Comparison of ENCODE assay signal across 8 cellular contexts in the genomic region with DNA sequence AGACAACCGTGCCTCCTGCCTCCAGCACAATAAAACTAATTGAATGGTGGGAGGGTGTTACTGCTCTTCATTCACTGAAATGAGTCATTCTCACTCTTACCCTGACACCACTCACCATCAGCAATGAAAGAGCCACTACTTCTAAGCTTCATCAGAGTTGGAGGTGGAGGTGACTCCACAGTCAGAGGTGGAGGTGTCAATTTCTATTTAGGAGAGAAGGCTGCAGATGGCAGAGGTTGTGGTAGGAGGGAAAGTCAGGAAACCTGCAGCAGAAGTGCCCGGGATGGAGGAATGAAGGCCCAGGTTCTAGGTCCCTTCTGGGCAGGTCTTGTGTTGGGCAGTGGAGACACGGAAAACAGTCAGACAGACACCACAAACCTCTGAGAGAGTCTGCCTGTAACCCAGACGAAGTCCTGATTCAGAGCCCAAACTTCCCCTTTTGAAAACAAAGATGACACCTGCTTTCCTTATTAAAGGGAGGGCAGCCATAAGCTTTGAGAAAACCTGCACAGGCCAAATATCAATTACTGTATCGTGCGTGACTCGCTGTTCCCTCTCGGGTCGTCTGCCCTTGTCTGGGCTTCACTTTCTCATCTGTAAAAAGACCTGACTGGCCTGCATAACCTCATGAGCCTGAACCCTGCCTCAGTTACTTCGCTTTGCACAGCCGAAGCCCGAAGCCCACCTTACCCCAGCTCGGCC. TPM values are rescaled to one million over a fixed set of nuclear protein-coding genes. Genes with fewer than 3 reads are reported as not detected.
DNase-seq lines count a peak whose midpoint lies in the region; ATAC-seq and TF ChIP-seq lines count a peak whose summit lies in the region.

No MANE protein-coding gene starts in this region.

- no peak for TF ChIP-seq CTCF in BE2C (IDR thresholded peaks at IDR 0.05; ENCODE audit: low read depth, low read length)
- no peak for TF ChIP-seq CTCF in foreskin fibroblast (IDR thresholded peaks at IDR 0.05; ENCODE audit: low read depth, low read length)
- no peak for TF ChIP-seq CTCF in sigmoid colon (IDR thresholded peaks at IDR 0.05)

- H3K4me1 ChIP-seq in BE2C = no peaks in the 10 kb centered on the region
- peaks cover 0 to 45% (median 37%) of the 10 kb centered on the region in 4 donors for H3K4me1 ChIP-seq in sigmoid colon

- no peak for TF ChIP-seq POLR2A in sigmoid colon (IDR thresholded peaks at IDR 0.05)

- no peak for DNase-seq in BE2C
- peak; percentile 21 for DNase-seq in HT1080 (ENCODE audit: low read depth)
- DNase-seq in activated CD4-positive, alpha-beta T cell treated with anti-CD3 and anti-CD28 coated beads, Interleukin-2, amount 50 U/mL, for 48 hours = peak; percentile 26 to 32
- no peak for DNase-seq in foreskin fibroblast
- DNase-seq in sigmoid colon = no peak
- DNase-seq in DMS114 treated with DMSO at 0.1 percent for 48 hours (lab: John Stamatoyannopoulos, UW; ENCODE audit: unreplicated experiment) = no peak
- DNase-seq in HuH-7 (ENCODE audit: low spot score) = no peak

- H3K9me3 ChIP-seq in BE2C = no peaks in the 10 kb centered on the region
- no peaks in the 10 kb centered on the region for H3K9me3 ChIP-seq in sigmoid colon

- H3K4me3 ChIP-seq in BE2C (ENCODE audit: low read depth, low read length) (peak overlapping the region; percentile 81), foreskin fibroblast (ENCODE audit: low read depth in 1 of 2, low read length in 2 of 2) (peak overlapping the region; percentile 85 to 93), sigmoid colon (peak overlapping the region; percentile 74 to 96 (median 86))

- H3K36me3 ChIP-seq in BE2C (no peaks in the 10 kb centered on the region), sigmoid colon (no peaks in the 10 kb centered on the region)

- H3K27ac ChIP-seq in sigmoid colon = peak overlapping the region; percentile 84 to 91 (median 89)

- H3K27me3 ChIP-seq in BE2C = no peaks in the 10 kb centered on the region
- H3K27me3 ChIP-seq in sigmoid colon = no peaks in the 10 kb centered on the region

- WGBS in sigmoid colon, 2 donors = 1 to 4% methylated on average over 13 of the region's 13 CpGs

- ATAC-seq in HG02588 (IDR thresholded peaks at IDR 0.05; ENCODE audit: unreplicated experiment) = no peak

- TF ChIP-seq EP300 in sigmoid colon (IDR thresholded peaks at IDR 0.05) = no peak

- intact Hi-C loops in sigmoid colon (cut with DNase I) = loop anchor here (2.0 to 5.0 kb wide), 4 partner anchors 66 to 357 kb away; a partner anchor contains a TSS

RNA-seq across cellular contexts. Expression of a gene that starts 0.7 kb away (rescaled TPM):
- 19.6 TPM for polyA plus RNA-seq in BE2C (2012; ENCODE audit: insufficient read depth, insufficient read length, low read depth)
- 16.6 and 17.8 TPM in 2 replicates for total RNA-seq in HT1080 (2014; rRNA removed; shearing (Covaris generic))
- polyA plus RNA-seq in HT1080 (2015; cell fraction: cytosol; rRNA removed) = 14.8 and 24.4 TPM in 2 replicates
- polyA plus RNA-seq in HT1080 (2015; cell fraction: nucleus; rRNA removed) = 23.2 and 26.4 TPM in 2 replicates
- 10 to 100 TPM; 10.3 to 28.8 (median 15.3) TPM for total RNA-seq in sigmoid colon
- polyA plus RNA-seq in sigmoid colon = 10 to 100 TPM; 17.4 to 28.1 (median 26.8) TPM

RNA-seq across cellular contexts. Expression of a gene that starts 0.9 kb away (rescaled TPM):
- 2.6 TPM for polyA plus RNA-seq in BE2C (2012; ENCODE audit: insufficient read depth, insufficient read length, low read depth)
- total RNA-seq in HT1080 (2014; rRNA removed; shearing (Covaris generic)) = 5.0 and 7.8 TPM in 2 replicates
- 9.0 and 11.2 TPM in 2 replicates for polyA plus RNA-seq in HT1080 (2015; cell fraction: cytosol; rRNA removed)
- 7.6 and 8.6 TPM in 2 replicates for polyA plus RNA-seq in HT1080 (2015; cell fraction: nucleus; rRNA removed)
- total RNA-seq in sigmoid colon = 10 to 100 TPM; 20.0 to 25.2 (median 23.9) TPM
- 1 to 10 TPM; 2.8 to 4.2 (median 3.8) TPM for polyA plus RNA-seq in sigmoid colon

RNA-seq across cellular contexts. Expression of a gene that starts 49.4 kb away (rescaled TPM):
- polyA plus RNA-seq in BE2C (2012; ENCODE audit: insufficient read depth, insufficient read length, low read depth) = 18.1 TPM
- 55.5 and 55.9 TPM in 2 replicates for total RNA-seq in HT1080 (2014; rRNA removed; shearing (Covaris generic))
- 40.1 and 45.1 TPM in 2 replicates for polyA plus RNA-seq in HT1080 (2015; cell fraction: cytosol; rRNA removed)
- 89.0 and 105 TPM in 2 replicates for polyA plus RNA-seq in HT1080 (2015; cell fraction: nucleus; rRNA removed)
- total RNA-seq in sigmoid colon = 10 to 100 TPM; 25.2 to 36.0 (median 34.4) TPM
- 10 to 100 TPM; 25.0 to 37.3 (median 27.6) TPM for polyA plus RNA-seq in sigmoid colon

Comparison
In these comparisons a context has a peak if more than half of its experiments do, and no peak if none do; other contexts are left out.
1. DNase-seq: peak in HT1080 (single experiment) and activated CD4-positive, alpha-beta T cell treated with anti-CD3 and anti-CD28 coated beads, Interleukin-2, amount 50 U/mL, for 48 hours (2 of 2); none in BE2C (single experiment), foreskin fibroblast (0 of 2), sigmoid colon (single experiment), DMS114 treated with DMSO at 0.1 percent for 48 hours (single experiment) and HuH-7 (single experiment).
2. Peak in every context shown above with its lines, with median percentiles within 50 percentile points of each other: H3K4me3 ChIP-seq.